In the genomic region with DNA sequence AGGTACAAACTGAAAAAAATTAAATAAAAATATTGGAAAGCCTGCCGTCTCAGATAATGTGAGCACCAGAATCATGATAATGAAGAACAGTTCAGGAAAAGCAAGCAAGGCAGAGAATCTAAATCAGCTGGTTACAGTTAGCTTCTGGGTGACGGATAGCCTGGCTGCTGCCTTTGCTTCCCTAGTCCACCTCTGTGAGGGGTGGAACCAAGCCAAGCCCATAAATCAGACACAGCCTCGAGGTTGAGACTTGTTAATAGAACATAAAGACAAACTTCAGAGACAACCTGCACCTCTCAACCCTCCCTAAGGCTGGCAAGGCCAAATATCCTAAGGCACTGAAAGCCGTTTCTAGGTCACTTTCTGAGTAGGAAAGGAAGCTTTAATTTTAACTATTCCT, we compare ENCODE assay signal across 13 cellular contexts.
DNase-seq lines count a peak whose midpoint lies in the region; ATAC-seq and TF ChIP-seq lines count a peak whose summit lies in the region.
"Had no signal": no experiment of that assay in that cellular context is flagged by ENCODE, and none has a peak within 500 bp of the region (broad histone marks: within the 10 kb centered on the region; RNA-seq: fewer than 3 reads in every experiment).

No MANE protein-coding gene starts in this region.

- DNase-seq in DMS153 treated with DMSO at 0.1 percent for 48 hours (lab: John Stamatoyannopoulos, UW; ENCODE audit: unreplicated experiment) (peak; percentile 86), NCI-H1105 treated with DMSO at 0.1 percent for 48 hours (lab: John Stamatoyannopoulos, UW) (peak; percentile 89), left kidney (ENCODE audit: low read depth, low spot score) (peak; percentile 58), WERI-Rb-1 (no peak), upper lobe of left lung (no peak), right lobe of liver (no peak), Ammon's horn (ENCODE audit: low spot score) (no peak)
- DNase-seq: activated CD4-positive, CD25-positive, alpha-beta regulatory T cell treated with anti-CD3 and anti-CD28 coated beads, Interleukin-2, amount 50 U/mL, for 72 hours; MG63; NCI-H82; stimulated activated CD4-positive, alpha-beta T cell treated with anti-CD3 and anti-CD28 coated beads, Interleukin-4, amount 100 ng/mL, for 1 hour; stimulated activated naive CD4-positive, alpha-beta T cell had no signal

- intact Hi-C loops in right lobe of liver (cut with DNase I): no loop called here

- 39 to 40% methylated on average over 4 of the region's 4 CpGs for WGBS in upper lobe of left lung, 2 donors
- 13% methylated on average over 4 of the region's 4 CpGs for WGBS in right lobe of liver (ENCODE audit: insufficient coverage, low coverage, low lambda C conversion rate, missing lambda C conversion rate)

- peaks cover 0 to 3% (median 0%) of the 10 kb centered on the region in 4 donors for H3K4me1 ChIP-seq in upper lobe of left lung
- H3K4me1 ChIP-seq in right lobe of liver: no peaks in the 10 kb centered on the region

- TF ChIP-seq EP300 in upper lobe of left lung (IDR thresholded peaks at IDR 0.05): no peak

- H3K9me3 ChIP-seq in WERI-Rb-1 (ENCODE audit: severe bottlenecking) (no peaks in the 10 kb centered on the region), upper lobe of left lung (no peaks in the 10 kb centered on the region), right lobe of liver (no peaks in the 10 kb centered on the region)

- H3K36me3 ChIP-seq in WERI-Rb-1 (no peaks in the 10 kb centered on the region), upper lobe of left lung (no peaks in the 10 kb centered on the region), right lobe of liver (no peaks in the 10 kb centered on the region)
- H3K36me3 ChIP-seq: MG63 had no signal

- H3K27ac ChIP-seq in VCaP: peak overlapping the region; percentile 74
- no peak overlapping the region for H3K27ac ChIP-seq in WERI-Rb-1
- no peak overlapping the region for H3K27ac ChIP-seq in upper lobe of left lung
- H3K27ac ChIP-seq in right lobe of liver: no peak overlapping the region

- H3K27me3 ChIP-seq in WERI-Rb-1 (ENCODE audit: insufficient read depth, low read depth, severe bottlenecking) (no peaks in the 10 kb centered on the region), upper lobe of left lung (no peaks in the 10 kb centered on the region), right lobe of liver (no peaks in the 10 kb centered on the region)
- H3K27me3 ChIP-seq: MG63 had no signal

- TF ChIP-seq POLR2A in upper lobe of left lung (IDR thresholded peaks at IDR 0.05) (no peak), right lobe of liver (IDR thresholded peaks at IDR 0.05) (no peak)

- TF ChIP-seq CTCF in VCaP (conservative IDR thresholded peaks at IDR 0.05): no peak
- TF ChIP-seq CTCF in WERI-Rb-1 (IDR thresholded peaks at IDR 0.05; ENCODE audit: low read depth, low read length): no peak
- no peak for TF ChIP-seq CTCF in upper lobe of left lung (IDR thresholded peaks at IDR 0.05)
- no peak for TF ChIP-seq CTCF in right lobe of liver (IDR thresholded peaks at IDR 0.05)

- ATAC-seq in upper lobe of left lung (ENCODE audit: low FRiP score in 2 of 2) (no peak), right lobe of liver (no peak)

- no peak overlapping the region for H3K4me3 ChIP-seq in WERI-Rb-1 (ENCODE audit: low read depth, low read length)
- no peak overlapping the region for H3K4me3 ChIP-seq in upper lobe of left lung
- H3K4me3 ChIP-seq in right lobe of liver: no peak overlapping the region
- H3K4me3 ChIP-seq: MG63 had no signal

Comparison
In these comparisons a context has a peak if more than half of its experiments do, and no peak if none do; other contexts are left out.
1. DNase-seq: peak in DMS153 treated with DMSO at 0.1 percent for 48 hours (single experiment), NCI-H1105 treated with DMSO at 0.1 percent for 48 hours (single experiment) and left kidney (single experiment); none in WERI-Rb-1 (single experiment), upper lobe of left lung (0 of 2), right lobe of liver (0 of 3) and Ammon's horn (single experiment).